6 cellular contexts compared by ENCODE assay signal in genomic region chr17:75271955-75272847, GRCh38. TPM values are rescaled to one million over a fixed set of nuclear protein-coding genes. Genes with fewer than 3 reads are reported as not detected.
DNase-seq lines count a peak whose midpoint lies in the region; ATAC-seq, FAIRE-seq and TF ChIP-seq lines count a peak whose summit lies in the region.

No MANE protein-coding gene starts in this region.

- no peak overlapping the region for H2BK20ac ChIP-seq in H1 (ENCODE audit: low read length)

- H3K4me1 ChIP-seq in H1 (replicated peaks in 1 of 4; ENCODE audit: control insufficient read depth in 3 of 4, insufficient read depth in 4 of 4, low read length in 3 of 4) (peaks cover 0 to 9% (median 7%) of the 10 kb centered on the region in 4 experiments; a peak in 4 of 7 replicates), sigmoid colon (peaks cover 0 to 32% (median 25%) of the 10 kb centered on the region in 4 donors)

- no peaks in the 10 kb centered on the region for H3K9me3 ChIP-seq in H1 (ENCODE audit: insufficient read depth in 2 of 2, low read depth in 1 of 2, low read length in 1 of 2)
- H3K9me3 ChIP-seq in sigmoid colon = no peaks in the 10 kb centered on the region

- no peak overlapping the region for H3K14ac ChIP-seq in H1 (ENCODE audit: insufficient read length)

- intact Hi-C loops in sigmoid colon (cut with DNase I) = loop anchor here (2.0 to 5.0 kb wide), 3 partner anchors 17 to 245 kb away; partner anchors contain the start of genes CASKIN2, GRB2, SLC25A19 and TSEN54

- H2AK5ac ChIP-seq in H1 (ENCODE audit: low read depth, low read length) = no peak overlapping the region

- peak overlapping the region; percentile 2; the same call in 1 of the 2 replicates for H3K18ac ChIP-seq in H1 (ENCODE audit: extremely low read depth, low read length)

- H2AFZ ChIP-seq in H1 (ENCODE audit: low read length) = no peak overlapping the region

- TF ChIP-seq POLR2A in H1 (IDR thresholded peaks at IDR 0.05; ENCODE audit: control extremely low read depth in 1 of 2, low read depth in 2 of 2, low read length in 2 of 2) (no peak), sigmoid colon (IDR thresholded peaks at IDR 0.05) (no peak)

- no peak for ATAC-seq in GM21576 (IDR thresholded peaks at IDR 0.05; ENCODE audit: unreplicated experiment)

- peak overlapping the region; percentile 70 to 95 for H3K4me2 ChIP-seq in H1 (ENCODE audit: insufficient read depth in 1 of 2, low read depth in 2 of 2, low read length in 2 of 2)

- TF ChIP-seq RAD21 in H1 (IDR thresholded peaks at IDR 0.05 in 1 of 2, conservative IDR thresholded peaks at IDR 0.05 in 1 of 2; ENCODE audit: low read depth in 2 of 2, low read length in 2 of 2) = peak in 1 of 2 experiments; percentile 25; a peak in 1 of 4 replicates

- H3K4me3 ChIP-seq in AG09309 (ENCODE audit: control insufficient read depth, low read depth, low read length) (peak overlapping the region; percentile 89), H1 (ENCODE audit: extremely low read depth in 1 of 4, insufficient read depth in 2 of 4, low read depth in 3 of 4, low read length in 4 of 4) (peak overlapping the region; percentile 84 to 91 (median 87)), sigmoid colon (peak overlapping the region; percentile 47 to 89 (median 82))

- no peak for TF ChIP-seq EP300 in H1 (IDR thresholded peaks at IDR 0.05; ENCODE audit: borderline replicate concordance in 1 of 2, low read depth in 2 of 2, low read length in 2 of 2)
- no peak for TF ChIP-seq EP300 in sigmoid colon (IDR thresholded peaks at IDR 0.05)

- H3K9ac ChIP-seq in H1 (replicated peaks in 1 of 4; ENCODE audit: extremely low read depth in 1 of 4, low read depth in 3 of 4, low read length in 3 of 4) = no peak overlapping the region; a peak in 2 of 7 replicates

- no peak overlapping the region for H2BK15ac ChIP-seq in H1 (ENCODE audit: low read length)

- peaks cover 1 to 2% of the 10 kb centered on the region in 2 experiments for H4K20me1 ChIP-seq in H1 (replicated peaks in 1 of 2; ENCODE audit: control insufficient read depth in 1 of 2, insufficient read depth in 2 of 2, low read length in 2 of 2)

- H3K27me3 ChIP-seq in H1 (replicated peaks in 1 of 4; ENCODE audit: control insufficient read depth in 3 of 4, extremely low read depth in 1 of 4, insufficient read depth in 3 of 4, low read length in 3 of 4) (no peaks in the 10 kb centered on the region), sigmoid colon (no peaks in the 10 kb centered on the region)

- CTCF ChIA-PET in H1 (lab: Charles Lee; ENCODE audit: partially characterized antibody) = interaction anchor here (0.8 to 21.2 kb wide), 21 partner anchors 8 to 209 kb away, joined by 3 to 369 read pairs (median 5); partner anchors contain the start of genes GGA3, MRPS7 and SLC25A19

- H3K56ac ChIP-seq in H1 (replicated peaks; ENCODE audit: insufficient read length, low read depth, low read length) = no peak overlapping the region

- DNase-seq in AG09309 (ENCODE audit: low read depth) = no peak
- DNase-seq in NAMALWA (ENCODE audit: low spot score) = peak; percentile 46
- no peak for DNase-seq in H1 (ENCODE audit: low read depth in 1 of 2, low spot score in 2 of 2)
- DNase-seq in sigmoid colon = peak; percentile 86
- DNase-seq in DMS114 treated with DMSO at 0.1 percent for 48 hours (lab: John Stamatoyannopoulos, UW; ENCODE audit: unreplicated experiment) = no peak

- FAIRE-seq in H1 (lab: Jason Lieb, UNC) = no peak

- peaks cover 15% of the 10 kb centered on the region for H3K23me2 ChIP-seq in H1 (ENCODE audit: low read depth, low read length)

- POLR2A ChIA-PET in H1 (lab: Charles Lee; ENCODE audit: partially characterized antibody) = interaction anchor here (0.6 to 6.7 kb wide), 6 partner anchors 11 to 117 kb away, joined by 3 to 62 read pairs (median 5); partner anchors contain the start of genes GGA3, MRPS7 and SLC25A19

- H3K27ac ChIP-seq in H1 (ENCODE audit: low read depth, low read length) (no peak overlapping the region), sigmoid colon (peak overlapping the region; percentile 94 to 99 (median 96))

- H4K91ac ChIP-seq in H1 (replicated peaks; ENCODE audit: insufficient read length, low read length) = no peak overlapping the region

- H3K36me3 ChIP-seq in H1 (ENCODE audit: control insufficient read depth in 2 of 4, insufficient read depth in 4 of 4, low read length in 3 of 4) (peaks cover 0 to 4% (median 3%) of the 10 kb centered on the region in 4 experiments; a peak in 3 of 8 replicates), sigmoid colon (peaks cover 0 to 4% (median under 1%) of the 10 kb centered on the region in 4 donors)

- H3K79me1 ChIP-seq in H1 (ENCODE audit: low read depth, low read length) = no peaks in the 10 kb centered on the region

- no peak overlapping the region for H2BK5ac ChIP-seq in H1 (ENCODE audit: low read depth, low read length)

- H4K8ac ChIP-seq in H1 (ENCODE audit: extremely low read depth, insufficient read depth, low read length) = no peak overlapping the region

- H2BK120ac ChIP-seq in H1 (replicated peaks; ENCODE audit: low read depth, low read length) = no peak overlapping the region

- TF ChIP-seq CTCF in AG09309 (IDR thresholded peaks at IDR 0.05; ENCODE audit: control insufficient read depth, insufficient read depth, low read depth, low read length, missing control alignments) (no peak), H1 (IDR thresholded peaks at IDR 0.05; ENCODE audit: control extremely low read depth in 1 of 3, insufficient read depth in 1 of 3, low read depth in 1 of 3, low read length in 3 of 3) (peak; percentile 9 to 40 (median 22); a peak in 2 of 4 replicates), sigmoid colon (IDR thresholded peaks at IDR 0.05) (no peak)

- 75% methylated on average over 23 of the region's 24 CpGs; no CpG with 5 or more reads in 1 of the 2 experiments for WGBS in H1 (ENCODE audit: extremely low coverage in 1 of 2, insufficient coverage in 1 of 2, insufficient read length in 1 of 2, insufficient replicate concordance in 2 of 2, low coverage in 1 of 2, low lambda C conversion rate in 2 of 2, missing lambda C conversion rate in 1 of 2), 2 experiments
- WGBS in sigmoid colon, 2 donors = 51 to 55% methylated on average over 24 of the region's 24 CpGs

- H3K4ac ChIP-seq in H1 (replicated peaks; ENCODE audit: insufficient read length, low read depth, low read length) = no peak overlapping the region

- no peak overlapping the region for H2BK12ac ChIP-seq in H1 (ENCODE audit: low read depth, low read length)

- H3K79me2 ChIP-seq in H1 (ENCODE audit: control insufficient read depth in 1 of 2, insufficient read depth in 2 of 2, low read length in 2 of 2) = no peaks in the 10 kb centered on the region

- H4K5ac ChIP-seq in H1 (ENCODE audit: insufficient read length, low read depth, low read length) = no peak overlapping the region

- no peak overlapping the region for H3K23ac ChIP-seq in H1 (ENCODE audit: insufficient read length)

RNA-seq across cellular contexts. Expression of gene MIF4GD, which starts 1.2 kb away (rescaled TPM):
- total RNA-seq in H1 (2021; fragmentation: NEBNext Ultra II Directional; extraction: Animal tissue kit (Norgen Biotek cat#: 25700)) = 16.1 and 17.5 TPM in 2 replicates
- polyA plus RNA-seq in H1 (2011; rRNA removed) (51.1 and 60.6 TPM in 2 replicates), sigmoid colon (10 to 100 TPM; 15.0 to 33.5 (median 19.0) TPM)
- polyA plus RNA-seq in H1 (2011; cell fraction: cytosol; rRNA removed) = 50.3 TPM
- polyA plus RNA-seq in H1 (2011; cell fraction: nucleus; rRNA removed) = 38.8 TPM
- 18.3 to 30.8 TPM (median 24.5 TPM) in 4 replicates for polyA plus RNA-seq in H1 (2012, experiment 1 of 2)
- 29.7 TPM for polyA plus RNA-seq in H1 (2012, experiment 2 of 2)
- polyA plus RNA-seq in H1 (2013, experiment 1 of 2) = 18.4 TPM
- polyA plus RNA-seq in H1 (2013, experiment 2 of 2) = 18.0 TPM
- 29.5 and 38.8 TPM in 2 replicates for polyA minus RNA-seq in H1 (2011; rRNA and poly(A)+ RNA removed)
- polyA minus RNA-seq in H1 (2011; cell fraction: cytosol; rRNA and poly(A)+ RNA removed) = 10.4 TPM
- 13.0 TPM for polyA minus RNA-seq in H1 (2011; cell fraction: nucleus; rRNA and poly(A)+ RNA removed)
- 10 to 100 TPM; 18.1 to 40.7 (median 26.2) TPM for total RNA-seq in sigmoid colon

RNA-seq across cellular contexts. Expression of gene MRPS7, which starts 10.5 kb away (rescaled TPM):
- total RNA-seq in H1 (2021; fragmentation: NEBNext Ultra II Directional; extraction: Animal tissue kit (Norgen Biotek cat#: 25700)) = 75.5 and 79.4 TPM in 2 replicates
- polyA plus RNA-seq in H1 (2011; rRNA removed) (53.9 and 63.4 TPM in 2 replicates), sigmoid colon (10 to 100 TPM; 73.3 to 96.4 (median 73.4) TPM)
- polyA plus RNA-seq in H1 (2011; cell fraction: cytosol; rRNA removed) = 88.1 TPM
- 48.6 TPM for polyA plus RNA-seq in H1 (2011; cell fraction: nucleus; rRNA removed)
- polyA plus RNA-seq in H1 (2012, experiment 1 of 2) = 85.8 to 103 TPM (median 95.2 TPM) in 4 replicates
- 53.8 TPM for polyA plus RNA-seq in H1 (2012, experiment 2 of 2)
- polyA plus RNA-seq in H1 (2013, experiment 1 of 2) = 58.9 TPM
- 58.5 TPM for polyA plus RNA-seq in H1 (2013, experiment 2 of 2)
- 60.9 and 63.9 TPM in 2 replicates for polyA minus RNA-seq in H1 (2011; rRNA and poly(A)+ RNA removed)
- 31.1 TPM for polyA minus RNA-seq in H1 (2011; cell fraction: cytosol; rRNA and poly(A)+ RNA removed)
- polyA minus RNA-seq in H1 (2011; cell fraction: nucleus; rRNA and poly(A)+ RNA removed) = 38.1 TPM
- 10 to 100 TPM; 26.6 to 51.5 (median 39.2) TPM for total RNA-seq in sigmoid colon

RNA-seq across cellular contexts. Expression of gene GGA3, which starts 10.8 kb away (rescaled TPM):
- 54.2 and 60.0 TPM in 2 replicates for total RNA-seq in H1 (2021; fragmentation: NEBNext Ultra II Directional; extraction: Animal tissue kit (Norgen Biotek cat#: 25700))
- polyA plus RNA-seq in H1 (2011; rRNA removed) = 40.6 and 53.8 TPM in 2 replicates
- 33.2 TPM for polyA plus RNA-seq in H1 (2011; cell fraction: cytosol; rRNA removed)
- polyA plus RNA-seq in H1 (2011; cell fraction: nucleus; rRNA removed) = 198 TPM
- 46.1 to 56.0 TPM (median 51.1 TPM) in 4 replicates for polyA plus RNA-seq in H1 (2012, experiment 1 of 2)
- polyA plus RNA-seq in H1 (2012, experiment 2 of 2) = 34.9 TPM
- polyA plus RNA-seq in H1 (2013, experiment 1 of 2) = 29.5 TPM
- polyA plus RNA-seq in H1 (2013, experiment 2 of 2) = 29.5 TPM
- 68.7 and 69.3 TPM in 2 replicates for polyA minus RNA-seq in H1 (2011; rRNA and poly(A)+ RNA removed)
- 27.2 TPM for polyA minus RNA-seq in H1 (2011; cell fraction: cytosol; rRNA and poly(A)+ RNA removed)
- 63.3 TPM for polyA minus RNA-seq in H1 (2011; cell fraction: nucleus; rRNA and poly(A)+ RNA removed)
- total RNA-seq in sigmoid colon = 10 to 100 TPM; 16.0 to 22.1 (median 17.9) TPM
- 10 to 100 TPM; 10.2 to 35.8 (median 12.0) TPM for polyA plus RNA-seq in sigmoid colon

RNA-seq across cellular contexts. Expression of gene SLC25A19, which starts 17.0 kb away (rescaled TPM):
- 28.6 and 33.3 TPM in 2 replicates for total RNA-seq in H1 (2021; fragmentation: NEBNext Ultra II Directional; extraction: Animal tissue kit (Norgen Biotek cat#: 25700))
- 32.6 and 34.2 TPM in 2 replicates for polyA plus RNA-seq in H1 (2011; rRNA removed)
- 28.9 TPM for polyA plus RNA-seq in H1 (2011; cell fraction: cytosol; rRNA removed)
- polyA plus RNA-seq in H1 (2011; cell fraction: nucleus; rRNA removed) = 28.4 TPM
- polyA plus RNA-seq in H1 (2012, experiment 1 of 2) = 18.5 to 29.1 TPM (median 25.6 TPM) in 4 replicates
- 29.7 TPM for polyA plus RNA-seq in H1 (2012, experiment 2 of 2)
- 26.5 TPM for polyA plus RNA-seq in H1 (2013, experiment 1 of 2)
- polyA plus RNA-seq in H1 (2013, experiment 2 of 2) = 25.1 TPM
- polyA minus RNA-seq in H1 (2011; rRNA and poly(A)+ RNA removed) = 19.6 and 21.1 TPM in 2 replicates
- 10.9 TPM for polyA minus RNA-seq in H1 (2011; cell fraction: cytosol; rRNA and poly(A)+ RNA removed)
- 18.0 TPM for polyA minus RNA-seq in H1 (2011; cell fraction: nucleus; rRNA and poly(A)+ RNA removed)
- total RNA-seq in sigmoid colon = 10 to 100 TPM in 3 of 4 donors, 1 to 10 TPM in 1; 8.7 to 19.6 (median 14.7) TPM
- 10 to 100 TPM in 2 of 3 donors, 1 to 10 TPM in 1; 5.4 to 20.1 (median 12.0) TPM for polyA plus RNA-seq in sigmoid colon

Comparison
In these comparisons a context has a peak if more than half of its experiments do, and no peak if none do; other contexts are left out.
1. DNase-seq: peak in NAMALWA (single experiment) and sigmoid colon (single experiment); none in AG09309 (single experiment), H1 (0 of 2) and DMS114 treated with DMSO at 0.1 percent for 48 hours (single experiment).
2. CTCF ChIP-seq: peak in H1 (3 of 3); none in AG09309 (single experiment) and sigmoid colon (0 of 4).
3. Peak in every context shown above with its lines, with median percentiles within 50 percentile points of each other: H3K4me3 ChIP-seq.